Comparison of ENCODE assay signal across 23 cellular contexts in the genomic region with DNA sequence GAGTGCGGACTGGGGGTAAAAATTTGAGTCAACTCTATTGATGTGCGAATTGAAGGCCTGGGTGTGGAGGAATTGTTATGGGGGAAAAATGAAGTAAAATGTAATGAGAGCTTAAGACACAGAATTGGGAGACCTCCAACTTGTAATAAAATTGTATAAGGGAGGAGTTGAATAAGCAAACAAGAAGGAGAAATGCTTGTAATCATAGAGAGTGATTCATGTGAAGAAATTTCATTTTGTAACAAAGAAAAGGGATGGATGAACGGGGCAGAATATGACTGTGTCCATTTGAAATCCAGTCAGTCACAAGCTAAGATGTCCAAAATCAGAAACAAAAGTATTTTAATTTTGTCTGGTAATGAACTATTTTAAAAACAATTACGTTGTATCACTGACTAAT.
"Had no signal": no experiment of that assay in that cellular context is flagged by ENCODE, and none has a peak within 500 bp of the region (broad histone marks: within the 10 kb centered on the region; RNA-seq: fewer than 3 reads in every experiment).

No MANE protein-coding gene starts in this region.

- H3K36me3 Mint-ChIP-seq: activated CD4-positive, alpha-beta memory T cell treated with anti-CD3 and anti-CD28 coated beads for 36 hours; naive thymus-derived CD4-positive, alpha-beta T cell had no signal

- H3K4me3 Mint-ChIP-seq: activated CD4-positive, alpha-beta memory T cell treated with anti-CD3 and anti-CD28 coated beads for 36 hours; activated naive CD8-positive, alpha-beta T cell treated with anti-CD3 and anti-CD28 coated beads, Interleukin-2, amount 50 U/mL, for 24 hours; activated T-cell treated with anti-CD3 and anti-CD28 coated beads, Interleukin-2, amount 50 U/mL, for 72 hours; dendritic cell treated with granulocyte-macrophage colony-stimulating factor and Interleukin-4, amounts not matched to agents 40 ng/mL and 50 ng/mL, for 4 days; naive thymus-derived CD4-positive, alpha-beta T cell; neural crest cell; T-helper 1 cell treated with Interleukin-12 subunit alpha and Interleukin-12 subunit beta and Interleukin-4 antibody, amounts not matched to agents 30 μg/mL and 1 μg/mL, for 36 hours had no signal

- ATAC-seq: activated naive CD8-positive, alpha-beta T cell treated with anti-CD3 and anti-CD28 coated beads, Interleukin-2, amount 50 U/mL, for 24 hours; activated T-cell treated with anti-CD3 and anti-CD28 coated beads, Interleukin-2, amount 50 U/mL, for 72 hours; body of pancreas; gastroesophageal sphincter; lower lobe of right lung; naive thymus-derived CD4-positive, alpha-beta T cell; stimulated activated naive CD8-positive, alpha-beta T cell treated with anti-CD3 and anti-CD28 coated beads, Interleukin-15, Interleukin-2, amounts not matched to agents 100 U/mL and 50 U/mL, for 24 hours had no signal

- H3K27ac Mint-ChIP-seq: activated CD4-positive, alpha-beta memory T cell treated with anti-CD3 and anti-CD28 coated beads for 36 hours; activated naive CD8-positive, alpha-beta T cell treated with anti-CD3 and anti-CD28 coated beads, Interleukin-2, amount 50 U/mL, for 24 hours; activated T-cell treated with anti-CD3 and anti-CD28 coated beads, Interleukin-2, amount 50 U/mL, for 72 hours; dendritic cell treated with granulocyte-macrophage colony-stimulating factor and Interleukin-4, amounts not matched to agents 40 ng/mL and 50 ng/mL, for 4 days; naive thymus-derived CD4-positive, alpha-beta T cell; T-helper 1 cell treated with Interleukin-12 subunit alpha and Interleukin-12 subunit beta and Interleukin-4 antibody, amounts not matched to agents 30 μg/mL and 1 μg/mL, for 36 hours had no signal

- H3K4me1 Mint-ChIP-seq: activated naive CD8-positive, alpha-beta T cell treated with anti-CD3 and anti-CD28 coated beads, Interleukin-2, amount 50 U/mL, for 24 hours; naive thymus-derived CD4-positive, alpha-beta T cell; neural crest cell had no signal

- H3K27me3 Mint-ChIP-seq: activated CD4-positive, alpha-beta memory T cell treated with anti-CD3 and anti-CD28 coated beads for 36 hours; activated naive CD8-positive, alpha-beta T cell treated with anti-CD3 and anti-CD28 coated beads, Interleukin-2, amount 50 U/mL, for 24 hours; dendritic cell treated with granulocyte-macrophage colony-stimulating factor and Interleukin-4, amounts not matched to agents 40 ng/mL and 50 ng/mL, for 4 days; naive thymus-derived CD4-positive, alpha-beta T cell had no signal

- DNase-seq: activated CD4-positive, alpha-beta memory T cell treated with anti-CD3 and anti-CD28 coated beads for 36 hours; activated CD4-positive, alpha-beta T cell treated with anti-CD3 and anti-CD28 coated beads for 48 hours; activated CD4-positive, CD25-positive, alpha-beta regulatory T cell; activated effector memory CD4-positive, alpha-beta T cell treated with Interleukin-2 at 50 U/mL for 16 hours; activated naive CD4-positive, alpha-beta T cell treated with anti-CD3 and anti-CD28 coated beads, Interleukin-2, amount 50 U/mL, for 16 hours; activated naive CD8-positive, alpha-beta T cell treated with anti-CD3 and anti-CD28 coated beads, Interleukin-2, amount 50 U/mL, for 24 hours; activated T-cell treated with anti-CD3 and anti-CD28 coated beads, Interleukin-2, amount 50 U/mL, for 72 hours; anterior cingulate cortex; body of pancreas; effector CD4-positive, alpha-beta T cell; head of caudate nucleus; hypothalamus; lower lobe of right lung; mesendoderm; naive thymus-derived CD4-positive, alpha-beta T cell; stimulated activated CD4-positive, alpha-beta T cell treated with anti-CD3 and anti-CD28 coated beads, Interleukin-12 subunit alpha, Interleukin-12 subunit beta, amount 100 ng/mL, for 4 hours; stimulated activated CD4-positive, alpha-beta T cell treated with anti-CD3 and anti-CD28 coated beads, Interleukin-4, amount 100 ng/mL, for 4 hours; stimulated activated naive CD8-positive, alpha-beta T cell treated with anti-CD3 and anti-CD28 coated beads, Interleukin-15, Interleukin-2, amounts not matched to agents 100 U/mL and 50 U/mL, for 24 hours; T1000 had no signal

- H3K9me3 Mint-ChIP-seq: activated naive CD8-positive, alpha-beta T cell treated with anti-CD3 and anti-CD28 coated beads, Interleukin-2, amount 50 U/mL, for 24 hours; neural crest cell; T-helper 1 cell treated with Interleukin-12 subunit alpha and Interleukin-12 subunit beta and Interleukin-4 antibody, amounts not matched to agents 30 μg/mL and 1 μg/mL, for 36 hours had no signal
